In genomic region chr2:202108345-202108744, GRCh38 we compare ENCODE assay signal across 8 cellular contexts. TPM values are rescaled to one million over a fixed set of nuclear protein-coding genes. Genes with fewer than 3 reads are reported as not detected.
"Had no signal": no experiment of that assay in that cellular context is flagged by ENCODE, and none has a peak within 500 bp of the region (broad histone marks: within the 10 kb centered on the region; RNA-seq: fewer than 3 reads in every experiment).

No MANE protein-coding gene starts in this region.

- H3K4me3 Mint-ChIP-seq: IgD-negative memory B cell had no signal

- ATAC-seq: K562 had no signal

- H3K27ac ChIP-seq: HL-60, KMS-11 had no signal

- FAIRE-seq: K562 had no signal

- H3K9me3 Mint-ChIP-seq: IgD-negative memory B cell had no signal

- H3K4me3 ChIP-seq: K562 had no signal

- DNase-seq: IMR-90, KBM-7, KG1 had no signal

- H3K27ac Mint-ChIP-seq: IgD-negative memory B cell had no signal

- H3K36me3 Mint-ChIP-seq: IgD-negative memory B cell had no signal

- H3K4me1 Mint-ChIP-seq: IgD-negative memory B cell had no signal

- H3K9ac ChIP-seq: KMS-11 had no signal

- H3K4me2 ChIP-seq: KMS-11 had no signal

RNA-seq across cellular contexts. Expression of gene KIAA2012, which starts 35.3 kb away (rescaled TPM):
- total RNA-seq: HT1080, K562 had no signal
- polyA plus RNA-seq: IgD-negative memory B cell, K562 had no signal
